In the genomic region with DNA sequence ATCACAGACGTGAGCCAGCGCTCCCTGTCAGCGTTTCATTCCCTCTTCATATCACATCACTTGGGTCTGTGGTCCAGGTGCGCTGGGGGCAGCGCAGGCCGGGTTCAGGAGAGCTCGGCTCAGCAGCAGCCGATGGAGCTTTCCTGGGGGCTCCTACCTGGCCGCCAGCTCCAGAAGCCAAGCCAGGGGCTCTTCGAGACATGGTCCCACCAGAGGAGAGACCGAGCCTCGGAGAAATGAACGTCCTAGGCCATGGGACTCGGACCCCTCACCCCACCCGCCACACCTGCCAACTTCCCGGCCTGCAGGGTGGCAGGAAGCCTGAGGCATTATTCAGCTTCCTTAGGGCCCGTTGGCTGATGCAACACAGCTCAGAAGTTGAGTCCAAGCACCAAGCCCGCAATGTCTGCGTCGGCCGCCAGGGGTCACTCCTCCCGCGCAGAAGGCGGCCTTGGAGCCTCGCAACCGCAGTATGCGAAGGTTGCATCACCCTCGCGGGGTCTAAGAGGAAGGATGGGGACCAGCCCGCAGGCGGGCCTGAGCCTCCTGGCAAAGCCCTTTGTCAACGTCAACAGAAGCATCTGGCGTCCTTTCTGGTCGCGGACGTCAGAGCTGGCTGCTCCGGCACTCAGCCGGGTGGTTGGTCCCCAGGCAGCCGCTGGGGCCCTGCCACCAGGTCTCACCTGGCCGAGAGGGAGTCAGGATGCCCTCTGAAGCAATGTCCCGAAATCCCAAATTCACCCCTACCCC, we compare ENCODE assay signal across 8 cellular contexts. TPM values are rescaled to one million over a fixed set of nuclear protein-coding genes. Genes with fewer than 3 reads are reported as not detected.
A peak's percentile ranks its signal among the peaks of the same experiment; 100 is the strongest.
DNase-seq lines count a peak whose midpoint lies in the region; ATAC-seq and TF ChIP-seq lines count a peak whose summit lies in the region.

No MANE protein-coding gene starts in this region.

- H3K27ac ChIP-seq in heart left ventricle (peak overlapping the region in 1 of 12 donors; percentile 49), vagina (no peak overlapping the region)

- peak; percentile 48 for ATAC-seq in HG02678 (IDR thresholded peaks at IDR 0.05; ENCODE audit: unreplicated experiment)
- ATAC-seq in activated naive CD8-positive, alpha-beta T cell treated with anti-CD3 and anti-CD28 coated beads, Interleukin-2, amount 50 U/mL, for 24 hours: peak; percentile 91
- ATAC-seq in heart left ventricle: peak; percentile 81 to 94 (median 92)

- H3K27me3 Mint-ChIP-seq in activated naive CD8-positive, alpha-beta T cell treated with anti-CD3 and anti-CD28 coated beads, Interleukin-2, amount 50 U/mL, for 24 hours: no peaks in the 10 kb centered on the region
- peaks cover 8% of the 10 kb centered on the region for H3K27me3 Mint-ChIP-seq in progenitor cell of endocrine pancreas

- H3K9me3 ChIP-seq in heart left ventricle: no peaks in the 10 kb centered on the region
- H3K9me3 ChIP-seq in vagina: no peaks in the 10 kb centered on the region

- no peaks in the 10 kb centered on the region for H3K9me3 Mint-ChIP-seq in activated naive CD8-positive, alpha-beta T cell treated with anti-CD3 and anti-CD28 coated beads, Interleukin-2, amount 50 U/mL, for 24 hours
- no peaks in the 10 kb centered on the region for H3K9me3 Mint-ChIP-seq in progenitor cell of endocrine pancreas (ENCODE audit: low read depth)

- WGBS in heart left ventricle, 4 donors: 28 to 33% (median 29%) methylated on average over 33 to 41 of the region's 41 CpGs

- H3K36me3 ChIP-seq in heart left ventricle (no peaks in the 10 kb centered on the region), vagina (no peaks in the 10 kb centered on the region)

- peaks cover 56% of the 10 kb centered on the region for H3K4me1 Mint-ChIP-seq in activated naive CD8-positive, alpha-beta T cell treated with anti-CD3 and anti-CD28 coated beads, Interleukin-2, amount 50 U/mL, for 24 hours
- H3K4me1 Mint-ChIP-seq in progenitor cell of endocrine pancreas (ENCODE audit: low read depth): peaks cover 6% of the 10 kb centered on the region

- H3K4me1 ChIP-seq in heart left ventricle (peaks cover 0 to 41% (median 7%) of the 10 kb centered on the region in 12 donors), vagina (peaks cover 22% of the 10 kb centered on the region)

- TF ChIP-seq POLR2A in heart left ventricle (IDR thresholded peaks at IDR 0.05): no peak
- no peak for TF ChIP-seq POLR2A in vagina (IDR thresholded peaks at IDR 0.05)

- DNase-seq in GM12865 (ENCODE audit: low read depth): peak; percentile 97
- peak; percentile 46 for DNase-seq in NCI-H128 (lab: John Stamatoyannopoulos, UW; ENCODE audit: unreplicated experiment)
- DNase-seq in SW480 (ENCODE audit: low spot score): peak; percentile 97
- peak; percentile 97 for DNase-seq in activated naive CD8-positive, alpha-beta T cell treated with anti-CD3 and anti-CD28 coated beads, Interleukin-2, amount 50 U/mL, for 24 hours
- DNase-seq in heart left ventricle: peak; percentile 80 to 94 (median 89)
- peak; percentile 88 for DNase-seq in progenitor cell of endocrine pancreas (ENCODE audit: low spot score, unreplicated experiment)
- no peak for DNase-seq in vagina (ENCODE audit: extremely low spot score in 2 of 2)

- intact Hi-C loops in heart left ventricle (cut with DNase I): loop anchor here (1.0 to 10.0 kb wide), 6 partner anchors 73 to 786 kb away; no protein-coding TSS in a partner anchor
- intact Hi-C loops in vagina (cut with DNase I): loop anchor here (1.0 to 2.0 kb wide), 2 partner anchors 30 to 92 kb away; no protein-coding TSS in a partner anchor

- H3K4me3 ChIP-seq in GM12865 (ENCODE audit: low read depth, low read length) (peak overlapping the region; percentile 24), heart left ventricle (no peak overlapping the region), vagina (no peak overlapping the region)

- peak overlapping the region; percentile 98 for H3K27ac Mint-ChIP-seq in activated naive CD8-positive, alpha-beta T cell treated with anti-CD3 and anti-CD28 coated beads, Interleukin-2, amount 50 U/mL, for 24 hours
- H3K27ac Mint-ChIP-seq in progenitor cell of endocrine pancreas: peak overlapping the region; percentile 95

- H3K36me3 Mint-ChIP-seq in activated naive CD8-positive, alpha-beta T cell treated with anti-CD3 and anti-CD28 coated beads, Interleukin-2, amount 50 U/mL, for 24 hours (ENCODE audit: low read depth): no peaks in the 10 kb centered on the region
- H3K36me3 Mint-ChIP-seq in progenitor cell of endocrine pancreas (ENCODE audit: insufficient read depth): no peaks in the 10 kb centered on the region

- peak overlapping the region; percentile 81 for H3K4me3 Mint-ChIP-seq in activated naive CD8-positive, alpha-beta T cell treated with anti-CD3 and anti-CD28 coated beads, Interleukin-2, amount 50 U/mL, for 24 hours
- H3K4me3 Mint-ChIP-seq in progenitor cell of endocrine pancreas (ENCODE audit: low read depth): no peak overlapping the region

- peak; percentile 98 for TF ChIP-seq CTCF in GM12865 (IDR thresholded peaks at IDR 0.05; ENCODE audit: insufficient read depth, low read depth, low read length, missing control alignments)
- TF ChIP-seq CTCF in heart left ventricle (IDR thresholded peaks at IDR 0.05): peak; percentile 94 to 100 (median 97)
- peak; percentile 99 for TF ChIP-seq CTCF in progenitor cell of endocrine pancreas (IDR thresholded peaks at IDR 0.05; ENCODE audit: unreplicated experiment)
- TF ChIP-seq CTCF in vagina (IDR thresholded peaks at IDR 0.05): peak; percentile 95 to 99 (median 97)

- H3K27me3 ChIP-seq in heart left ventricle: peaks cover 0 to 9% (median 0%) of the 10 kb centered on the region in 9 donors
- no peaks in the 10 kb centered on the region for H3K27me3 ChIP-seq in vagina

RNA-seq across cellular contexts. Expression of a gene that starts 13.2 kb away (rescaled TPM):
- 10 to 100 TPM in 8 of 9 donors, 1 to 10 TPM in 1; 6.8 to 19.2 (median 13.7) TPM for total RNA-seq in heart left ventricle
- polyA plus RNA-seq in heart left ventricle: 10 to 100 TPM; 17.8 to 20.5 TPM
- 58.8 and 68.7 TPM in 2 replicates for total RNA-seq in progenitor cell of endocrine pancreas
- 62.9 TPM for total RNA-seq in vagina

Comparison
In these comparisons a context has a peak if more than half of its experiments do, and no peak if none do; other contexts are left out.
1. DNase-seq: peak in GM12865 (single experiment), NCI-H128 (single experiment), SW480 (single experiment), activated naive CD8-positive, alpha-beta T cell treated with anti-CD3 and anti-CD28 coated beads, Interleukin-2, amount 50 U/mL, for 24 hours (single experiment), heart left ventricle (5 of 5) and progenitor cell of endocrine pancreas (single experiment); none in vagina (0 of 2).
2. Peak in every context shown above with its lines, with median percentiles within 50 percentile points of each other: CTCF ChIP-seq and ATAC-seq.